ENCODE assay signal across 8 cellular contexts in the genomic region with DNA sequence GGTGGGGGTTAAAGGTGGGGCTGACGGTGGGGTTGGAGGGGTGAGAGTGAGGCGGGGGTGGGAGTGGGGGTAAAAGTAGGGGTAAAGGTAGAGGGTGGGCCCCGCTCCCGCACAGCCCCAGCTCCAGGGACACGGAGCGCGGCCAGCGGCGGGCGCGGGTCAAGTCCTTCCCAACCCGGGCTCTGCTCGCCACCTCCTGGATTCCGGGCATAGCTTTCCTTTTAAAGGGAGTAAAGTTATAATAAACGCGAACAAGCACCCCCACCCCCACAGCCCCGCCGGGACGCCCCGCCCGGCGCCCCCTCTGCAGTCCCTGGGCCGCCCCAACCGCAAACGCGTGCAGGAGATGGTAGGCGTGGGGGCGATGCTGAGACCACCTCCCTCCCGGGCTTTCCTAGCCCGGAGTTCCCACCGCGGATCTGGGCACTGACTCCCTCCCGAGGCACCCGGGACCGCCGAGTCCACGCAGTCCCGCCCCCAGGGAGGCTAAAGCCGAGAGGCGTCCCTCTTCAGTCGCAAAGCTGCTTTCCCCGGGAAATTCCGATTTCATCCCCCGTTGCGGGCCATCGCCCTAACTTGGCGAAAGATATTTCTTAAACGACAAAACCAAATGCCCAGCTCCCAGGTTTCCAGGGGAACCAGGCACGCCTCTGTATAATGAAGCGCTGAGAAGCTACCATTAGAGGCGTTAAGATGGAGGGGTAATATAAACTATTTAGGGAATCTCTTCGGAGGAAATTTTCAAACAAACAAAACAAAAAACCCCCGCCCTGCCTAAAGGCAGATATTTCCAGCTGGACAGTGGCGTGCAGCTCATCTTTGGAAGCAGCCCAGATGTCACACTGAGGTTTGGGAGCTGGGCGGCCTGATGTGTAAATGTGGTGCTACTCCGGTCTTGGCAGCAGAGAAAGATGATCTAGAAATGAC. TPM values are rescaled to one million over a fixed set of nuclear protein-coding genes. Genes with fewer than 3 reads are reported as not detected.
DNase-seq lines count a peak whose midpoint lies in the region; TF ChIP-seq lines count a peak whose summit lies in the region.

A gene with protein sequence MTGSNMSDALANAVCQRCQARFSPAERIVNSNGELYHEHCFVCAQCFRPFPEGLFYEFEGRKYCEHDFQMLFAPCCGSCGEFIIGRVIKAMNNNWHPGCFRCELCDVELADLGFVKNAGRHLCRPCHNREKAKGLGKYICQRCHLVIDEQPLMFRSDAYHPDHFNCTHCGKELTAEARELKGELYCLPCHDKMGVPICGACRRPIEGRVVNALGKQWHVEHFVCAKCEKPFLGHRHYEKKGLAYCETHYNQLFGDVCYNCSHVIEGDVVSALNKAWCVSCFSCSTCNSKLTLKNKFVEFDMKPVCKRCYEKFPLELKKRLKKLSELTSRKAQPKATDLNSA (minus strand): TSS at position 196 of the 927 bp plus-strand sequence. CDS start 506 bp downstream, outside the sequence.

- H3K4me3 ChIP-seq in GM06990 (replicated peaks; ENCODE audit: low read depth, low read length): peak within 1 kb of the TSS; percentile 25
- peak within 1 kb of the TSS; percentile 60 to 85 for H3K4me3 ChIP-seq in uterus

- DNase-seq in GM06990 (ENCODE audit: extremely low read depth, insufficient read length): no peak
- DNase-seq in RPMI7951 (ENCODE audit: low read depth): peak; percentile 73
- no peak for DNase-seq in mucosa of gallbladder (ENCODE audit: low spot score)
- DNase-seq in uterus: peak; percentile 66 to 70
- DNase-seq in OCI-M1 (lab: John Stamatoyannopoulos, UW): no peak
- DNase-seq in COLO829 (ENCODE audit: low spot score): no peak
- DNase-seq in germinal center (ENCODE audit: low spot score): no peak

- H3K36me3 ChIP-seq in GM06990 (ENCODE audit: control insufficient read depth, insufficient read depth, low read length) (no peaks in the 10 kb centered on the region), uterus (no peaks in the 10 kb centered on the region)

- in situ Hi-C loops in endometrial microvascular endothelial cells (cut with HindIII; ENCODE audit: inconsistent ontology term, low pct_unique_long_range_greater_than_20kb, low sequenced_read_pairs): no loop called here

- peaks cover 3% of the 10 kb centered on the region for H3K27me3 ChIP-seq in GM06990 (replicated peaks; ENCODE audit: control insufficient read depth, insufficient read depth, low read length)
- H3K27me3 ChIP-seq in uterus: no peaks in the 10 kb centered on the region

- TF ChIP-seq CTCF in GM06990 (IDR thresholded peaks at IDR 0.05; ENCODE audit: insufficient read depth, low read length, poor library complexity, severe bottlenecking) (no peak), uterus (IDR thresholded peaks at IDR 0.05) (peak in 1 of 4 experiments; percentile 28)

- H3K9me3 ChIP-seq in uterus: no peaks in the 10 kb centered on the region

- H3K4me1 ChIP-seq in uterus: no peaks in the 10 kb centered on the region

- H3K27ac ChIP-seq in uterus: peak within 1 kb of the TSS; percentile 78 to 94

- no peak for TF ChIP-seq POLR2A in uterus (IDR thresholded peaks at IDR 0.05)

- intact Hi-C loops in uterus (cut with DNase I; ENCODE audit: low total_unique reads): no loop called here

RNA-seq across cellular contexts. Expression of the gene that starts here (rescaled TPM):
- 3.3 and 3.8 TPM in 2 replicates for total RNA-seq in RPMI7951 (2014; rRNA removed; shearing (Covaris generic))
- total RNA-seq in endometrial microvascular endothelial cells (ENCODE audit: inconsistent ontology term) (34.9 TPM), mucosa of gallbladder (104 TPM), uterus (100 to 1,000 TPM in 1 of 4 donors, 10 to 100 TPM in 3; 15.8 to 298 (median 66.2) TPM)

Comparison
In these comparisons a context has a peak if more than half of its experiments do, and no peak if none do; other contexts are left out.
1. DNase-seq: peak in RPMI7951 (single experiment) and uterus (2 of 2); none in GM06990 (single experiment), mucosa of gallbladder (single experiment), OCI-M1 (single experiment), COLO829 (single experiment) and germinal center (single experiment).